22 cellular contexts compared by ENCODE assay signal in the genomic region with DNA sequence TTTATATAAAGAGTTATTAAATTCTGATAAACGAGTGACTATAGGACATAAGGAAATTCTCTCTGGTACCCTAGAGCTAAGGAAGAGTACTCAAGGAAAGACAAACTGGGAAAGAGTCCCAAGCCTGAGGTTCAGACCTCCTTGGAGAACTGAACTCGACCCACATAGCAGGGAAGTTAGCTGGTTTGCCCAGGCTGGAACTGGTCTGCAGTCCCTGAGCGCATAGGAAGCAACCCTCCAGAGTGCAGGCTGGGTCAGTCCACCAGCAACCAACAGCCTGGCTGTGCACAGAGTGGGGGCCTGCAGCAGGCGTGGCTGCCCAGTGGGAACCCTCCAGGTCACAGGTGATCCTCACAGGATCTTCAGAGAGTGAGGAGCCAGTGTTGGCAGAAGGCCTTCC.
DNase-seq lines count a peak whose midpoint lies in the region; ATAC-seq and TF ChIP-seq lines count a peak whose summit lies in the region.
"Had no signal": no experiment of that assay in that cellular context is flagged by ENCODE, and none has a peak within 500 bp of the region (broad histone marks: within the 10 kb centered on the region; RNA-seq: fewer than 3 reads in every experiment).

No MANE protein-coding gene starts in this region.

- no peak for TF ChIP-seq CTCF in GM23338 (conservative IDR thresholded peaks at IDR 0.05; ENCODE audit: low read depth in 2 of 2)
- no peak for TF ChIP-seq CTCF in fibroblast of mammary gland (conservative IDR thresholded peaks at IDR 0.05; ENCODE audit: control insufficient read depth, insufficient read depth, low read depth, low read length)
- no peak for TF ChIP-seq CTCF in osteoblast (IDR thresholded peaks at IDR 0.05; ENCODE audit: extremely low read depth, low read depth, low read length)

- no peaks in the 10 kb centered on the region; the same call in 2 of the 3 replicates for H3K9me3 Mint-ChIP-seq in GM23338
- H3K9me3 Mint-ChIP-seq: activated naive CD4-positive, alpha-beta T cell treated with anti-CD3 and anti-CD28 coated beads, Interleukin-2, amount 10 ng/mL, durations not matched to agents 7 days and 5 days; dendritic cell treated with granulocyte-macrophage colony-stimulating factor and Interleukin-4, amounts not matched to agents 40 ng/mL and 50 ng/mL, for 4 days; T-helper 1 cell treated with Interleukin-12 subunit alpha and Interleukin-12 subunit beta and Interleukin-4 antibody, amounts not matched to agents 30 μg/mL and 1 μg/mL, for 36 hours had no signal

- peak overlapping the region; percentile 57 for H3K27ac ChIP-seq in GM23338 (ENCODE audit: low read depth)
- peak overlapping the region; percentile 99 for H3K27ac ChIP-seq in SJSA1
- peak overlapping the region; percentile 98 for H3K27ac ChIP-seq in osteoblast (ENCODE audit: low read depth, low read length)
- H3K27ac ChIP-seq: gastrocnemius medialis, VCaP had no signal

- peaks cover 49% of the 10 kb centered on the region for H3K36me3 Mint-ChIP-seq in GM23338 (ENCODE audit: low read depth)
- H3K36me3 Mint-ChIP-seq: activated naive CD4-positive, alpha-beta T cell treated with anti-CD3 and anti-CD28 coated beads, Interleukin-2, amount 10 ng/mL, durations not matched to agents 7 days and 5 days; CD4-positive, CD25-positive, alpha-beta regulatory T cell had no signal

- H3K4me1 ChIP-seq in GM23338 (ENCODE audit: insufficient read depth) (peaks cover 20% of the 10 kb centered on the region), SJSA1 (replicated peaks) (peaks cover 50% of the 10 kb centered on the region), osteoblast (ENCODE audit: insufficient read depth, low read length) (peaks cover 35% of the 10 kb centered on the region)
- H3K4me1 ChIP-seq: gastrocnemius medialis had no signal

- no peaks in the 10 kb centered on the region for H3F3A ChIP-seq in GM23338 (replicated peaks; ENCODE audit: low read depth)

- no peak for DNase-seq in GM23338 (ENCODE audit: low spot score)
- peak in 1 of 2 experiments; percentile 40 for DNase-seq in SJSA1 (ENCODE audit: low read depth in 1 of 2, low spot score in 2 of 2)
- peak; percentile 26 for DNase-seq in fibroblast of mammary gland (ENCODE audit: low read depth)
- DNase-seq in osteoblast (ENCODE audit: insufficient read length, low spot score, missing footprints), result no peak
- no peak for DNase-seq in DMS 273 (lab: John Stamatoyannopoulos, UW; ENCODE audit: unreplicated experiment)
- DNase-seq in central memory CD4-positive, alpha-beta T cell, result no peak
- DNase-seq in NCI-H82 (lab: John Stamatoyannopoulos, UW), result no peak
- DNase-seq: activated CD4-positive, alpha-beta T cell treated with anti-CD3 and anti-CD28 coated beads, Interleukin-2, amount 50 U/mL, for 48 hours; activated naive CD4-positive, alpha-beta T cell treated with anti-CD3 and anti-CD28 coated beads, Interleukin-2, amount 10 ng/mL, durations not matched to agents 7 days and 5 days; CD4-positive, CD25-positive, alpha-beta regulatory T cell; DMS153; gastrocnemius medialis; Kasumi-1; left cardiac atrium; NCI-H1105 treated with DMSO at 0.1 percent for 48 hours; NCI-H2107; NCI-H524 treated with DMSO at 0.1 percent for 48 hours; Right ventricle myocardium superior had no signal

- peak overlapping the region; percentile 83; the same call in 1 of the 2 replicates for H3K27ac Mint-ChIP-seq in GM23338
- H3K27ac Mint-ChIP-seq: activated naive CD4-positive, alpha-beta T cell treated with anti-CD3 and anti-CD28 coated beads, Interleukin-2, amount 10 ng/mL, durations not matched to agents 7 days and 5 days; CD4-positive, CD25-positive, alpha-beta regulatory T cell; dendritic cell treated with granulocyte-macrophage colony-stimulating factor and Interleukin-4, amounts not matched to agents 40 ng/mL and 50 ng/mL, for 4 days; T-helper 1 cell treated with Interleukin-12 subunit alpha and Interleukin-12 subunit beta and Interleukin-4 antibody, amounts not matched to agents 30 μg/mL and 1 μg/mL, for 36 hours had no signal

- H3K36me3 ChIP-seq in GM23338 (ENCODE audit: insufficient read depth) (no peaks in the 10 kb centered on the region; the same call in 1 of the 2 replicates), SJSA1 (peaks cover 6% of the 10 kb centered on the region; the same call in 1 of the 2 replicates), osteoblast (ENCODE audit: insufficient read depth, low read length) (peaks cover 10% of the 10 kb centered on the region)
- H3K36me3 ChIP-seq: gastrocnemius medialis had no signal

- H4K20me1 ChIP-seq in GM23338 (replicated peaks; ENCODE audit: insufficient read depth), result no peaks in the 10 kb centered on the region
- H4K20me1 ChIP-seq in osteoblast (ENCODE audit: insufficient read depth, low read length), result no peaks in the 10 kb centered on the region

- no peaks in the 10 kb centered on the region for H3K9me3 ChIP-seq in SJSA1 (replicated peaks)
- H3K9me3 ChIP-seq in osteoblast (ENCODE audit: low read depth, low read length), result no peaks in the 10 kb centered on the region
- H3K9me3 ChIP-seq: gastrocnemius medialis had no signal

- H3K4me1 Mint-ChIP-seq in GM23338, result peaks cover 34% of the 10 kb centered on the region
- H3K4me1 Mint-ChIP-seq: CD4-positive, CD25-positive, alpha-beta regulatory T cell had no signal

- H3K4me3 Mint-ChIP-seq in GM23338, result no peak overlapping the region
- H3K4me3 Mint-ChIP-seq: activated naive CD4-positive, alpha-beta T cell treated with anti-CD3 and anti-CD28 coated beads, Interleukin-2, amount 10 ng/mL, durations not matched to agents 7 days and 5 days; CD4-positive, CD25-positive, alpha-beta regulatory T cell; dendritic cell treated with granulocyte-macrophage colony-stimulating factor and Interleukin-4, amounts not matched to agents 40 ng/mL and 50 ng/mL, for 4 days; T-helper 1 cell treated with Interleukin-12 subunit alpha and Interleukin-12 subunit beta and Interleukin-4 antibody, amounts not matched to agents 30 μg/mL and 1 μg/mL, for 36 hours had no signal

- H3K27me3 Mint-ChIP-seq in GM23338 (ENCODE audit: insufficient read depth, low read depth, poor library complexity), result peaks cover 2% of the 10 kb centered on the region
- H3K27me3 Mint-ChIP-seq: dendritic cell treated with granulocyte-macrophage colony-stimulating factor and Interleukin-4, amounts not matched to agents 40 ng/mL and 50 ng/mL, for 4 days had no signal

- no peaks in the 10 kb centered on the region for H3K27me3 ChIP-seq in GM23338 (ENCODE audit: insufficient read depth)
- H3K27me3 ChIP-seq in SJSA1 (replicated peaks), result no peaks in the 10 kb centered on the region
- H3K27me3 ChIP-seq in osteoblast (ENCODE audit: insufficient read depth, low read length), result no peaks in the 10 kb centered on the region
- H3K27me3 ChIP-seq: gastrocnemius medialis had no signal

- ATAC-seq in GM23338 (peak; percentile 42), HG03342 (IDR thresholded peaks at IDR 0.05; ENCODE audit: unreplicated experiment) (no peak)
- ATAC-seq: gastrocnemius medialis, left cardiac atrium had no signal

- no peak overlapping the region for H3K4me2 ChIP-seq in GM23338
- peak overlapping the region; percentile 83 for H3K4me2 ChIP-seq in osteoblast (ENCODE audit: insufficient read depth, low read length)

- H2AFZ ChIP-seq in GM23338, result no peak overlapping the region
- peak overlapping the region; percentile 5 for H2AFZ ChIP-seq in osteoblast (ENCODE audit: low read length)

- H3K4me3 ChIP-seq in GM23338, result no peak overlapping the region
- no peak overlapping the region for H3K4me3 ChIP-seq in SJSA1
- no peak overlapping the region for H3K4me3 ChIP-seq in fibroblast of mammary gland (ENCODE audit: control insufficient read depth, low read depth, low read length)
- H3K4me3 ChIP-seq in osteoblast (ENCODE audit: insufficient read depth, low read length), result peak overlapping the region; percentile 3
- H3K4me3 ChIP-seq: gastrocnemius medialis had no signal

- H3K9me2 ChIP-seq in GM23338 (ENCODE audit: insufficient read depth), result 0 out of 2 replicates have a peak, but pooled peaks cover 3% of the 10 kb centered on the region

- H3K79me2 ChIP-seq in GM23338 (replicated peaks; ENCODE audit: insufficient read depth) (no peaks in the 10 kb centered on the region), osteoblast (ENCODE audit: insufficient read depth, low read length) (peaks cover 13% of the 10 kb centered on the region)

TF ChIP-seq in GM23338, 12 proteins besides CTCF, POLR2A, EP300 and RAD21 (continues in another document):
- TF ChIP-seq ZNF114 (CRISPR knock-in tag; IDR thresholded peaks at IDR 0.05) (no peak), ZNF331 (CRISPR knock-in tag; IDR thresholded peaks at IDR 0.05; ENCODE audit: low read depth) (no peak)
- TF ChIP-seq, protein P1, sequence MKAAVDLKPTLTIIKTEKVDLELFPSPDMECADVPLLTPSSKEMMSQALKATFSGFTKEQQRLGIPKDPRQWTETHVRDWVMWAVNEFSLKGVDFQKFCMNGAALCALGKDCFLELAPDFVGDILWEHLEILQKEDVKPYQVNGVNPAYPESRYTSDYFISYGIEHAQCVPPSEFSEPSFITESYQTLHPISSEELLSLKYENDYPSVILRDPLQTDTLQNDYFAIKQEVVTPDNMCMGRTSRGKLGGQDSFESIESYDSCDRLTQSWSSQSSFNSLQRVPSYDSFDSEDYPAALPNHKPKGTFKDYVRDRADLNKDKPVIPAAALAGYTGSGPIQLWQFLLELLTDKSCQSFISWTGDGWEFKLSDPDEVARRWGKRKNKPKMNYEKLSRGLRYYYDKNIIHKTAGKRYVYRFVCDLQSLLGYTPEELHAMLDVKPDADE (IDR thresholded peaks at IDR 0.05), result no peak
- TF ChIP-seq, protein P2, sequence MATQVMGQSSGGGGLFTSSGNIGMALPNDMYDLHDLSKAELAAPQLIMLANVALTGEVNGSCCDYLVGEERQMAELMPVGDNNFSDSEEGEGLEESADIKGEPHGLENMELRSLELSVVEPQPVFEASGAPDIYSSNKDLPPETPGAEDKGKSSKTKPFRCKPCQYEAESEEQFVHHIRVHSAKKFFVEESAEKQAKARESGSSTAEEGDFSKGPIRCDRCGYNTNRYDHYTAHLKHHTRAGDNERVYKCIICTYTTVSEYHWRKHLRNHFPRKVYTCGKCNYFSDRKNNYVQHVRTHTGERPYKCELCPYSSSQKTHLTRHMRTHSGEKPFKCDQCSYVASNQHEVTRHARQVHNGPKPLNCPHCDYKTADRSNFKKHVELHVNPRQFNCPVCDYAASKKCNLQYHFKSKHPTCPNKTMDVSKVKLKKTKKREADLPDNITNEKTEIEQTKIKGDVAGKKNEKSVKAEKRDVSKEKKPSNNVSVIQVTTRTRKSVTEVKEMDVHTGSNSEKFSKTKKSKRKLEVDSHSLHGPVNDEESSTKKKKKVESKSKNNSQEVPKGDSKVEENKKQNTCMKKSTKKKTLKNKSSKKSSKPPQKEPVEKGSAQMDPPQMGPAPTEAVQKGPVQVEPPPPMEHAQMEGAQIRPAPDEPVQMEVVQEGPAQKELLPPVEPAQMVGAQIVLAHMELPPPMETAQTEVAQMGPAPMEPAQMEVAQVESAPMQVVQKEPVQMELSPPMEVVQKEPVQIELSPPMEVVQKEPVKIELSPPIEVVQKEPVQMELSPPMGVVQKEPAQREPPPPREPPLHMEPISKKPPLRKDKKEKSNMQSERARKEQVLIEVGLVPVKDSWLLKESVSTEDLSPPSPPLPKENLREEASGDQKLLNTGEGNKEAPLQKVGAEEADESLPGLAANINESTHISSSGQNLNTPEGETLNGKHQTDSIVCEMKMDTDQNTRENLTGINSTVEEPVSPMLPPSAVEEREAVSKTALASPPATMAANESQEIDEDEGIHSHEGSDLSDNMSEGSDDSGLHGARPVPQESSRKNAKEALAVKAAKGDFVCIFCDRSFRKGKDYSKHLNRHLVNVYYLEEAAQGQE (IDR thresholded peaks at IDR 0.05; ENCODE audit: unreplicated experiment), result no peak
